1 cellular context compared by ENCODE assay signal in the genomic region with DNA sequence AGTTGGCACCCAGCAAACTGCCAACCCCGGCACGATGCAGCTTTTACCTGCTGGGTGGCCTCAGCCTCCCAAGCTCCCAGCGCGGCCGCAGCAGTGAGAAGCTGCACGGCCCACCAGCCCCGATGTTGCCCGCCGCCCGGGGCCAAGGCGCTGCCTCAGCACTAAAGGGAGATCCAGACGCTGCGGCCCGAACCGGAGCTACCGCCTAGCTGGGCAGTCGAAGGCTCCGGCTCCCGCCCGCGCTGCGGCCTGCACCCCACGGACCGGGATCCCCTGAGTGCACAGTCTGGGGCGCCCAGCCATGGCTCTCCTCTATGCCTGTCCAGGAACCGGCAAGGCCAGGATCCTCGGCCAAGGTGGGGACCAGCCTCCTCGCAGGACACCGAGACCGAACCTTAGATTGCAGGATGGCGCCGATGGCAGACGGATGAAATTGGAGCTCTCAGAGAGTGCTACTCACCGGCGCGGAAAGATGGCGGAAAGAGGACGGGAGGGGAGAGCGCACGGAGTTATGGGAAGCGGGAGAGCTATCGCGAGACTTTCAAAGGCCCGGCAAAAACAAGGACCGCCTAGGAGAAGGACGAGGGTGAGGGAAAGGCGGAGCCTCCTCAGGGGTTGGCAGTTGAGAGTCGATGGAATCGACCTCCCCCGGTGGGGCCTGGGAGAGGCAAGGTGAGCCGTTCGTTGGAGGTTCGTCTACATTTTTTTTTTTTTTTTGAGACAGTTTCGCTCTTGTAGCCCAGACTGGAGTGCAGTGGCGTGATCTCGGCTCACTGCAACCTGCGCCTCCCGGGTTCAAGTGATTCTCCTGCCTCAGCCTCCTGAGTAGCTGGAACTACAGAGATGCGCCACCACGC.
TF ChIP-seq lines count a peak whose summit lies in the region.

A gene (minus strand): TSS at position 485 of the 857 bp plus-strand sequence. CDS start 1,221 bp downstream, outside the sequence.

TF ChIP-seq in HepG2, 621 proteins besides CTCF, POLR2A, EP300 and RAD21 (continued from another document and continues in another):
- TF ChIP-seq, protein P1, sequence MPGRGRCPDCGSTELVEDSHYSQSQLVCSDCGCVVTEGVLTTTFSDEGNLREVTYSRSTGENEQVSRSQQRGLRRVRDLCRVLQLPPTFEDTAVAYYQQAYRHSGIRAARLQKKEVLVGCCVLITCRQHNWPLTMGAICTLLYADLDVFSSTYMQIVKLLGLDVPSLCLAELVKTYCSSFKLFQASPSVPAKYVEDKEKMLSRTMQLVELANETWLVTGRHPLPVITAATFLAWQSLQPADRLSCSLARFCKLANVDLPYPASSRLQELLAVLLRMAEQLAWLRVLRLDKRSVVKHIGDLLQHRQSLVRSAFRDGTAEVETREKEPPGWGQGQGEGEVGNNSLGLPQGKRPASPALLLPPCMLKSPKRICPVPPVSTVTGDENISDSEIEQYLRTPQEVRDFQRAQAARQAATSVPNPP (CRISPR knock-in tag; IDR thresholded peaks at IDR 0.05), result peak; percentile 97
- TF ChIP-seq ZNF782 (CRISPR knock-in tag; IDR thresholded peaks at IDR 0.05; ENCODE audit: borderline replicate concordance) (peak; percentile 95), HDAC6 (IDR thresholded peaks at IDR 0.05; ENCODE audit: low read depth, low read length) (0 out of 2 replicates have a peak, but pooled peaks have one; percentile 65), PHF21A (CRISPR knock-in tag; IDR thresholded peaks at IDR 0.05) (peak; percentile 94), SMARCE1 (IDR thresholded peaks at IDR 0.05; ENCODE audit: borderline replicate concordance) (no peak), KLF16 (CRISPR knock-in tag; IDR thresholded peaks at IDR 0.05) (peak; percentile 55 to 98; a peak in 2 of 4 replicates), REXO4 (CRISPR knock-in tag; IDR thresholded peaks at IDR 0.05; ENCODE audit: borderline replicate concordance) (peak; percentile 57; the same call in 1 of the 2 replicates), TOE1 (CRISPR knock-in tag; IDR thresholded peaks at IDR 0.05) (peak; percentile 92), MEIS1 (CRISPR knock-in tag; IDR thresholded peaks at IDR 0.05; ENCODE audit: borderline replicate concordance) (peak; percentile 94), PLRG1 (conservative IDR thresholded peaks at IDR 0.05) (no peak), ZNF235 (CRISPR knock-in tag; IDR thresholded peaks at IDR 0.05; ENCODE audit: borderline replicate concordance) (peak; percentile 95; the same call in 1 of the 2 replicates), KDM3A (CRISPR knock-in tag; IDR thresholded peaks at IDR 0.05; ENCODE audit: low read depth) (peak; percentile 97), U2AF1 (optimal IDR thresholded peaks at IDR 0.05; ENCODE audit: low read depth, low read length) (no peak), ZNF790 (CRISPR knock-in tag; IDR thresholded peaks at IDR 0.05; ENCODE audit: borderline replicate concordance) (peak; percentile 99), RARG (CRISPR knock-in tag; IDR thresholded peaks at IDR 0.05; ENCODE audit: low read depth) (0 out of 2 replicates have a peak, but pooled peaks have one; percentile 94), PITX1 (CRISPR knock-in tag; IDR thresholded peaks at IDR 0.05) (peak; percentile 96), TAF1 (CRISPR knock-in tag; IDR thresholded peaks at IDR 0.05) (peak; percentile 100), DNMT1 (CRISPR knock-in tag; IDR thresholded peaks at IDR 0.05) (no peak; the same call in 1 of the 2 replicates), ETV5 (CRISPR knock-in tag; IDR thresholded peaks at IDR 0.05; ENCODE audit: borderline replicate concordance) (peak; percentile 69), NFYB (CRISPR knock-in tag; IDR thresholded peaks at IDR 0.05) (no peak; the same call in 1 of the 2 replicates), ZNF230 (CRISPR knock-in tag; IDR thresholded peaks at IDR 0.05) (peak; percentile 99), RFXAP (CRISPR knock-in tag; IDR thresholded peaks at IDR 0.05; ENCODE audit: borderline replicate concordance) (peak; percentile 94), MIER3 (CRISPR knock-in tag; IDR thresholded peaks at IDR 0.05; ENCODE audit: borderline replicate concordance) (peak; percentile 96; the same call in 1 of the 2 replicates), ZFP36 (IDR thresholded peaks at IDR 0.05; ENCODE audit: borderline replicate concordance, low read depth, low read length, partially characterized antibody) (peak; percentile 11), SMYD3 (CRISPR knock-in tag; IDR thresholded peaks at IDR 0.05) (peak; percentile 94), NR3C1 (CRISPR knock-in tag; IDR thresholded peaks at IDR 0.05) (no peak), SMC3 (IDR thresholded peaks at IDR 0.05; ENCODE audit: low read length) (no peak), ATF1 (CRISPR knock-in tag; IDR thresholded peaks at IDR 0.05) (peak; percentile 62; the same call in 1 of the 2 replicates), CENPT (CRISPR knock-in tag; IDR thresholded peaks at IDR 0.05; ENCODE audit: low read depth) (peak; percentile 90), ZNF160 (CRISPR knock-in tag; IDR thresholded peaks at IDR 0.05) (peak; percentile 94), HNRNPK (IDR thresholded peaks at IDR 0.05; ENCODE audit: low read depth, low read length, poor library complexity, severe bottlenecking) (peak; percentile 22), ZNF781 (CRISPR knock-in tag; IDR thresholded peaks at IDR 0.05; ENCODE audit: borderline replicate concordance, not compliant biosample characterization) (peak; percentile 99), SNAI1 (CRISPR knock-in tag; IDR thresholded peaks at IDR 0.05; ENCODE audit: borderline replicate concordance) (no peak; the same call in 1 of the 2 replicates), CAMTA2 (CRISPR knock-in tag; IDR thresholded peaks at IDR 0.05; ENCODE audit: borderline replicate concordance) (no peak; the same call in 1 of the 2 replicates), ZNF17 (CRISPR knock-in tag; IDR thresholded peaks at IDR 0.05) (no peak; the same call in 1 of the 2 replicates)
- TF ChIP-seq, protein P2, sequence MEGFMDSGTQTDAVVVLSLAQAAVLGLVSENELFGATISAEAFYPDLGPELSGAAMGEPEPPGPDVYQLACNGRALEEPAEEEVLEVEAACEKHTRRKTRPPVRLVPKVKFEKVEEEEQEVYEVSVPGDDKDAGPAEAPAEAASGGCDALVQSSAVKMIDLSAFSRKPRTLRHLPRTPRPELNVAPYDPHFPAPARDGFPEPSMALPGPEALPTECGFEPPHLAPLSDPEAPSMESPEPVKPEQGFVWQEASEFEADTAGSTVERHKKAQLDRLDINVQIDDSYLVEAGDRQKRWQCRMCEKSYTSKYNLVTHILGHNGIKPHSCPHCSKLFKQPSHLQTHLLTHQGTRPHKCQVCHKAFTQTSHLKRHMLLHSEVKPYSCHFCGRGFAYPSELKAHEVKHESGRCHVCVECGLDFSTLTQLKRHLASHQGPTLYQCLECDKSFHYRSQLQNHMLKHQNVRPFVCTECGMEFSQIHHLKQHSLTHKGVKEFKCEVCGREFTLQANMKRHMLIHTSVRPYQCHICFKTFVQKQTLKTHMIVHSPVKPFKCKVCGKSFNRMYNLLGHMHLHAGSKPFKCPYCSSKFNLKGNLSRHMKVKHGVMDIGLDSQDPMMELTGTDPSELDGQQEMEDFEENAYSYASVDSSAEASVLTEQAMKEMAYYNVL (CRISPR knock-in tag; IDR thresholded peaks at IDR 0.05; ENCODE audit: borderline replicate concordance), result peak; percentile 89
- TF ChIP-seq, protein P3, sequence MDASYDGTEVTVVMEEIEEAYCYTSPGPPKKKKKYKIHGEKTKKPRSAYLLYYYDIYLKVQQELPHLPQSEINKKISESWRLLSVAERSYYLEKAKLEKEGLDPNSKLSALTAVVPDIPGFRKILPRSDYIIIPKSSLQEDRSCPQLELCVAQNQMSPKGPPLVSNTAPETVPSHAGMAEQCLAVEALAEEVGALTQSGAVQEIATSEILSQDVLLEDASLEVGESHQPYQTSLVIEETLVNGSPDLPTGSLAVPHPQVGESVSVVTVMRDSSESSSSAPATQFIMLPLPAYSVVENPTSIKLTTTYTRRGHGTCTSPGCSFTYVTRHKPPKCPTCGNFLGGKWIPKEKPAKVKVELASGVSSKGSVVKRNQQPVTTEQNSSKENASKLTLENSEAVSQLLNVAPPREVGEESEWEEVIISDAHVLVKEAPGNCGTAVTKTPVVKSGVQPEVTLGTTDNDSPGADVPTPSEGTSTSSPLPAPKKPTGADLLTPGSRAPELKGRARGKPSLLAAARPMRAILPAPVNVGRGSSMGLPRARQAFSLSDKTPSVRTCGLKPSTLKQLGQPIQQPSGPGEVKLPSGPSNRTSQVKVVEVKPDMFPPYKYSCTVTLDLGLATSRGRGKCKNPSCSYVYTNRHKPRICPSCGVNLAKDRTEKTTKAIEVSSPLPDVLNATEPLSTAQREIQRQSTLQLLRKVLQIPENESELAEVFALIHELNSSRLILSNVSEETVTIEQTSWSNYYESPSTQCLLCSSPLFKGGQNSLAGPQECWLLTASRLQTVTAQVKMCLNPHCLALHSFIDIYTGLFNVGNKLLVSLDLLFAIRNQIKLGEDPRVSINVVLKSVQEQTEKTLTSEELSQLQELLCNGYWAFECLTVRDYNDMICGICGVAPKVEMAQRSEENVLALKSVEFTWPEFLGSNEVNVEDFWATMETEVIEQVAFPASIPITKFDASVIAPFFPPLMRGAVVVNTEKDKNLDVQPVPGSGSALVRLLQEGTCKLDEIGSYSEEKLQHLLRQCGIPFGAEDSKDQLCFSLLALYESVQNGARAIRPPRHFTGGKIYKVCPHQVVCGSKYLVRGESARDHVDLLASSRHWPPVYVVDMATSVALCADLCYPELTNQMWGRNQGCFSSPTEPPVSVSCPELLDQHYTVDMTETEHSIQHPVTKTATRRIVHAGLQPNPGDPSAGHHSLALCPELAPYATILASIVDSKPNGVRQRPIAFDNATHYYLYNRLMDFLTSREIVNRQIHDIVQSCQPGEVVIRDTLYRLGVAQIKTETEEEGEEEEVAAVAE (CRISPR knock-in tag; IDR thresholded peaks at IDR 0.05; ENCODE audit: borderline replicate concordance), result peak; percentile 93
- TF ChIP-seq, protein P4, sequence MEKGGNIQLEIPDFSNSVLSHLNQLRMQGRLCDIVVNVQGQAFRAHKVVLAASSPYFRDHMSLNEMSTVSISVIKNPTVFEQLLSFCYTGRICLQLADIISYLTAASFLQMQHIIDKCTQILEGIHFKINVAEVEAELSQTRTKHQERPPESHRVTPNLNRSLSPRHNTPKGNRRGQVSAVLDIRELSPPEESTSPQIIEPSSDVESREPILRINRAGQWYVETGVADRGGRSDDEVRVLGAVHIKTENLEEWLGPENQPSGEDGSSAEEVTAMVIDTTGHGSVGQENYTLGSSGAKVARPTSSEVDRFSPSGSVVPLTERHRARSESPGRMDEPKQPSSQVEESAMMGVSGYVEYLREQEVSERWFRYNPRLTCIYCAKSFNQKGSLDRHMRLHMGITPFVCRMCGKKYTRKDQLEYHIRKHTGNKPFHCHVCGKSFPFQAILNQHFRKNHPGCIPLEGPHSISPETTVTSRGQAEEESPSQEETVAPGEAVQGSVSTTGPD (CRISPR knock-in tag; IDR thresholded peaks at IDR 0.05), result peak; percentile 18; the same call in 1 of the 2 replicates
- TF ChIP-seq, protein P5, sequence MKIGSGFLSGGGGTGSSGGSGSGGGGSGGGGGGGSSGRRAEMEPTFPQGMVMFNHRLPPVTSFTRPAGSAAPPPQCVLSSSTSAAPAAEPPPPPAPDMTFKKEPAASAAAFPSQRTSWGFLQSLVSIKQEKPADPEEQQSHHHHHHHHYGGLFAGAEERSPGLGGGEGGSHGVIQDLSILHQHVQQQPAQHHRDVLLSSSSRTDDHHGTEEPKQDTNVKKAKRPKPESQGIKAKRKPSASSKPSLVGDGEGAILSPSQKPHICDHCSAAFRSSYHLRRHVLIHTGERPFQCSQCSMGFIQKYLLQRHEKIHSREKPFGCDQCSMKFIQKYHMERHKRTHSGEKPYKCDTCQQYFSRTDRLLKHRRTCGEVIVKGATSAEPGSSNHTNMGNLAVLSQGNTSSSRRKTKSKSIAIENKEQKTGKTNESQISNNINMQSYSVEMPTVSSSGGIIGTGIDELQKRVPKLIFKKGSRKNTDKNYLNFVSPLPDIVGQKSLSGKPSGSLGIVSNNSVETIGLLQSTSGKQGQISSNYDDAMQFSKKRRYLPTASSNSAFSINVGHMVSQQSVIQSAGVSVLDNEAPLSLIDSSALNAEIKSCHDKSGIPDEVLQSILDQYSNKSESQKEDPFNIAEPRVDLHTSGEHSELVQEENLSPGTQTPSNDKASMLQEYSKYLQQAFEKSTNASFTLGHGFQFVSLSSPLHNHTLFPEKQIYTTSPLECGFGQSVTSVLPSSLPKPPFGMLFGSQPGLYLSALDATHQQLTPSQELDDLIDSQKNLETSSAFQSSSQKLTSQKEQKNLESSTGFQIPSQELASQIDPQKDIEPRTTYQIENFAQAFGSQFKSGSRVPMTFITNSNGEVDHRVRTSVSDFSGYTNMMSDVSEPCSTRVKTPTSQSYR (CRISPR knock-in tag; IDR thresholded peaks at IDR 0.05; ENCODE audit: borderline replicate concordance), result peak; percentile 48; the same call in 1 of the 2 replicates
- TF ChIP-seq, protein P6, sequence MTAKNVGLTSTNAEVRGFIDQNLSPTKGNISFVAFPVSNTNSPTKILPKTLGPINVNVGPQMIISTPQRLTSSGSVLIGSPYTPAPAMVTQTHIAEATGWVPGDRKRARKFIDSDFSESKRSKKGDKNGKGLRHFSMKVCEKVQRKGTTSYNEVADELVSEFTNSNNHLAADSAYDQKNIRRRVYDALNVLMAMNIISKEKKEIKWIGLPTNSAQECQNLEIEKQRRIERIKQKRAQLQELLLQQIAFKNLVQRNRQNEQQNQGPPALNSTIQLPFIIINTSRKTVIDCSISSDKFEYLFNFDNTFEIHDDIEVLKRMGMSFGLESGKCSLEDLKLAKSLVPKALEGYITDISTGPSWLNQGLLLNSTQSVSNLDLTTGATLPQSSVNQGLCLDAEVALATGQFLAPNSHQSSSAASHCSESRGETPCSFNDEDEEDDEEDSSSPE (CRISPR knock-in tag; IDR thresholded peaks at IDR 0.05), result peak; percentile 94
- TF ChIP-seq, protein P7, sequence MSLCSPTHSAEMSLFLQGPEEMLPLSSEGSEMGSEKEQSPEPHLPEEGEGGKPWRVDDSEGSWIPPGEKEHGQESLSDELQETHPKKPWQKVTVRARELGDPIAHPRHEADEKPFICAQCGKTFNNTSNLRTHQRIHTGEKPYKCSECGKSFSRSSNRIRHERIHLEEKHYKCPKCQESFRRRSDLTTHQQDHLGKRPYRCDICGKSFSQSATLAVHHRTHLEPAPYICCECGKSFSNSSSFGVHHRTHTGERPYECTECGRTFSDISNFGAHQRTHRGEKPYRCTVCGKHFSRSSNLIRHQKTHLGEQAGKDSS (CRISPR knock-in tag; IDR thresholded peaks at IDR 0.05; ENCODE audit: borderline replicate concordance, low read depth), result peak; percentile 93; the same call in 1 of the 2 replicates
- TF ChIP-seq, protein P8, sequence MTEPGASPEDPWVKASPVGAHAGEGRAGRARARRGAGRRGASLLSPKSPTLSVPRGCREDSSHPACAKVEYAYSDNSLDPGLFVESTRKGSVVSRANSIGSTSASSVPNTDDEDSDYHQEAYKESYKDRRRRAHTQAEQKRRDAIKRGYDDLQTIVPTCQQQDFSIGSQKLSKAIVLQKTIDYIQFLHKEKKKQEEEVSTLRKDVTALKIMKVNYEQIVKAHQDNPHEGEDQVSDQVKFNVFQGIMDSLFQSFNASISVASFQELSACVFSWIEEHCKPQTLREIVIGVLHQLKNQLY (CRISPR knock-in tag; IDR thresholded peaks at IDR 0.05), result peak; percentile 84; the same call in 1 of the 2 replicates
- TF ChIP-seq, protein P9, sequence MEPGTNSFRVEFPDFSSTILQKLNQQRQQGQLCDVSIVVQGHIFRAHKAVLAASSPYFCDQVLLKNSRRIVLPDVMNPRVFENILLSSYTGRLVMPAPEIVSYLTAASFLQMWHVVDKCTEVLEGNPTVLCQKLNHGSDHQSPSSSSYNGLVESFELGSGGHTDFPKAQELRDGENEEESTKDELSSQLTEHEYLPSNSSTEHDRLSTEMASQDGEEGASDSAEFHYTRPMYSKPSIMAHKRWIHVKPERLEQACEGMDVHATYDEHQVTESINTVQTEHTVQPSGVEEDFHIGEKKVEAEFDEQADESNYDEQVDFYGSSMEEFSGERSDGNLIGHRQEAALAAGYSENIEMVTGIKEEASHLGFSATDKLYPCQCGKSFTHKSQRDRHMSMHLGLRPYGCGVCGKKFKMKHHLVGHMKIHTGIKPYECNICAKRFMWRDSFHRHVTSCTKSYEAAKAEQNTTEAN (CRISPR knock-in tag; conservative IDR thresholded peaks at IDR 0.05), result 0 out of 2 replicates have a peak, but pooled peaks have one; percentile 46
